27 cellular contexts compared by ENCODE assay signal in genomic region chr18:45611943-45612342, GRCh38. TPM values are rescaled to one million over a fixed set of nuclear protein-coding genes. Genes with fewer than 3 reads are reported as not detected.
DNase-seq lines count a peak whose midpoint lies in the region; ATAC-seq, FAIRE-seq and TF ChIP-seq lines count a peak whose summit lies in the region.
"Had no signal": no experiment of that assay in that cellular context is flagged by ENCODE, and none has a peak within 500 bp of the region (broad histone marks: within the 10 kb centered on the region; RNA-seq: fewer than 3 reads in every experiment).

No MANE protein-coding gene starts in this region.

- 0% methylated on average over 2 of the region's 2 CpGs for WGBS in K562 (ENCODE audit: insufficient coverage, low coverage, missing lambda C conversion rate)
- WGBS in testis, 2 donors: 41 to 63% methylated on average over 2 of the region's 2 CpGs

- TF ChIP-seq RAD21 in K562 (CRISPR knock-in tag; conservative IDR thresholded peaks at IDR 0.05 in 1 of 2, IDR thresholded peaks at IDR 0.05 in 1 of 2): no peak

- peak; percentile 64 for TF ChIP-seq EP300 in K562 (IDR thresholded peaks at IDR 0.05; ENCODE audit: low read length)

- no peaks in the 10 kb centered on the region for H3K79me2 ChIP-seq in K562 (ENCODE audit: control insufficient read depth, insufficient read depth, low read length)

- no peak for FAIRE-seq in K562 (lab: Jason Lieb, UNC)
- FAIRE-seq: A204.1, D721Med, GM12878, GM19239, H1 had no signal

- DNase-seq in left ventricle myocardium superior: no peak
- DNase-seq in Right ventricle myocardium superior: no peak
- peak in 3 of 4 experiments; percentile 9 to 18 (median 9) for DNase-seq in K562 (ENCODE audit: extremely low read depth in 1 of 4, low spot score in 3 of 4)
- DNase-seq in left colon: no peak
- DNase-seq in testis: peak; percentile 42
- no peak for DNase-seq in chondrocyte (ENCODE audit: low spot score)
- no peak for DNase-seq in NCI-H226
- DNase-seq: CD4-positive, CD25-positive, alpha-beta regulatory T cell; CD8-positive, alpha-beta T cell; DMS 273 treated with DMSO at 0.1 percent for 48 hours; DMS79; EL; GDM1; GM23248; H7; HCEC 1CT had no signal

- BruUV-seq in K562 (replicated peaks; lab: Mats Ljungman, UMichigan): no TSS peak

- TF ChIP-seq POLR2A in K562 (conservative IDR thresholded peaks at IDR 0.05) (no peak), testis (IDR thresholded peaks at IDR 0.05) (no peak)

- no peaks in the 10 kb centered on the region for H3K9me3 Mint-ChIP-seq in chondrocyte (ENCODE audit: low read depth)
- H3K9me3 Mint-ChIP-seq: CD4-positive, CD25-positive, alpha-beta regulatory T cell; CD8-positive, alpha-beta T cell had no signal

- intact Hi-C loops in left ventricle myocardium superior (cut with micrococcal nuclease): no loop called here
- intact Hi-C loops in Right ventricle myocardium superior (cut with DNase I): no loop called here
- intact Hi-C loops in K562 (cut with micrococcal nuclease): no loop called here
- intact Hi-C loops in left colon (cut with DNase I, micrococcal nuclease): no loop called here
- intact Hi-C loops in testis (cut with DNase I; ENCODE audit: low total_unique reads): no loop called here

- no peak overlapping the region for H3K9ac ChIP-seq in K562 (ENCODE audit: insufficient read depth in 1 of 2, low read depth in 2 of 2, low read length in 2 of 2)
- H3K9ac ChIP-seq: BLaER1, GM23248 had no signal

- no peak overlapping the region for H3K4me3 Mint-ChIP-seq in chondrocyte (ENCODE audit: unreplicated experiment)
- H3K4me3 Mint-ChIP-seq: B cell; CD4-positive, CD25-positive, alpha-beta regulatory T cell; CD8-positive, alpha-beta T cell had no signal

- CTCF ChIA-PET in K562 (lab: Yijun Ruan, JAX; ENCODE audit: low intra/inter-chr PET ratio): interaction anchor here (0.6 kb wide), 1 partner anchor 362 kb away, joined by 3 read pairs; no protein-coding TSS in a partner anchor

- no peak overlapping the region for H3K27ac Mint-ChIP-seq in chondrocyte (ENCODE audit: unreplicated experiment)
- H3K27ac Mint-ChIP-seq: B cell; CD4-positive, CD25-positive, alpha-beta regulatory T cell; CD8-positive, alpha-beta T cell had no signal

- no peaks in the 10 kb centered on the region for H3K9me1 ChIP-seq in K562 (ENCODE audit: control insufficient read depth, insufficient read depth, low read length)

- peaks cover 20% of the 10 kb centered on the region for H3K4me1 Mint-ChIP-seq in chondrocyte (ENCODE audit: low read depth)
- H3K4me1 Mint-ChIP-seq: B cell; CD4-positive, CD25-positive, alpha-beta regulatory T cell had no signal

- H3K36me3 Mint-ChIP-seq in chondrocyte (ENCODE audit: low read depth): no peaks in the 10 kb centered on the region
- H3K36me3 Mint-ChIP-seq: CD8-positive, alpha-beta T cell had no signal

- H3K27ac ChIP-seq in K562 (ENCODE audit: extremely low read depth, low read depth, low read length) (no peak overlapping the region), testis (no peak overlapping the region)
- H3K27ac ChIP-seq: 22Rv1, BLaER1, C4-2B, GM23248 had no signal

- H4K20me1 ChIP-seq in K562 (replicated peaks; ENCODE audit: control insufficient read depth, insufficient read depth, low read length): no peaks in the 10 kb centered on the region
- H4K20me1 ChIP-seq: BLaER1 had no signal

- H3K4me3 ChIP-seq in K562: no peak overlapping the region
- H3K4me3 ChIP-seq in testis: no peak overlapping the region
- H3K4me3 ChIP-seq: BLaER1, GM12878, GM23248 had no signal

- no peaks in the 10 kb centered on the region; a peak in 2 of 5 replicates for H3K4me1 ChIP-seq in K562 (replicated peaks in 1 of 2; ENCODE audit: control insufficient read depth in 2 of 2, insufficient read depth in 2 of 2, low read length in 2 of 2)
- peaks cover 3% of the 10 kb centered on the region for H3K4me1 ChIP-seq in testis

- H2AFZ ChIP-seq in K562 (ENCODE audit: low read depth, low read length): no peak overlapping the region
- H2AFZ ChIP-seq: GM23248 had no signal

- H3K27me3 ChIP-seq in K562 (ENCODE audit: control insufficient read depth in 2 of 2, insufficient read depth in 2 of 2, low read length in 2 of 2) (no peaks in the 10 kb centered on the region; a peak in 1 of 5 replicates), testis (no peaks in the 10 kb centered on the region)
- H3K27me3 ChIP-seq: BLaER1 had no signal

- in situ Hi-C loops in K562 (cut with MboI): no loop called here

- H3K27me3 Mint-ChIP-seq in chondrocyte (ENCODE audit: low read depth): peaks cover 5% of the 10 kb centered on the region

- peak; percentile 14 for ATAC-seq in left ventricle myocardium superior
- ATAC-seq in Right ventricle myocardium superior (ENCODE audit: poor library complexity): no peak
- peak; percentile 40; the same call in 2 of the 3 replicates for ATAC-seq in K562
- ATAC-seq in left colon: peak; percentile 24
- no peak for ATAC-seq in HG03457 (IDR thresholded peaks at IDR 0.05; ENCODE audit: unreplicated experiment)
- ATAC-seq: CD8-positive, alpha-beta T cell; GM12878 had no signal

- H3K36me3 ChIP-seq in K562 (ENCODE audit: control insufficient read depth, insufficient read depth, low read length): no peaks in the 10 kb centered on the region
- no peaks in the 10 kb centered on the region for H3K36me3 ChIP-seq in testis (ENCODE audit: low read depth, missing control alignments)
- H3K36me3 ChIP-seq: BLaER1 had no signal

- TF ChIP-seq CTCF in K562 (IDR thresholded peaks at IDR 0.05 in 2 of 3, conservative IDR thresholded peaks at IDR 0.05 in 1 of 3; ENCODE audit: insufficient read depth in 2 of 3, low read depth in 1 of 3, low read length in 3 of 3) (no peak), testis (IDR thresholded peaks at IDR 0.05) (no peak), chondrocyte (IDR thresholded peaks at IDR 0.05) (no peak)

- POLR2A ChIA-PET in K562 (lab: Yijun Ruan, JAX): interaction anchor here (1.0 kb wide), 1 partner anchor 504 kb away, joined by 3 read pairs; no protein-coding TSS in a partner anchor

- H3K9me3 ChIP-seq in K562 (replicated peaks; ENCODE audit: control insufficient read depth, insufficient read depth, low read depth, low read length): no peaks in the 10 kb centered on the region
- no peaks in the 10 kb centered on the region for H3K9me3 ChIP-seq in testis
- H3K9me3 ChIP-seq: BLaER1 had no signal

- H3K4me2 ChIP-seq in K562 (ENCODE audit: insufficient read depth, low read length): no peak overlapping the region
- H3K4me2 ChIP-seq: BLaER1 had no signal

TF ChIP-seq in K562, 482 proteins besides CTCF, POLR2A, EP300 and RAD21 (continues in another document):
- TF ChIP-seq FOSL1 (tag; conservative IDR thresholded peaks at IDR 0.05) (peak; percentile 64), BDP1 (IDR thresholded peaks at IDR 0.05; ENCODE audit: insufficient read depth, insufficient read length) (no peak), DIDO1 (tag; IDR thresholded peaks at IDR 0.05; ENCODE audit: low read depth) (no peak), MAX (CRISPR knock-in tag; IDR thresholded peaks at IDR 0.05) (no peak), NR2C1 (IDR thresholded peaks at IDR 0.05) (no peak), NR2C1 (tag; IDR thresholded peaks at IDR 0.05) (no peak), THAP7 (CRISPR knock-in tag; IDR thresholded peaks at IDR 0.05) (no peak)

RNA-seq across cellular contexts. Expression of gene SLC14A2, which starts 3.3 kb away (rescaled TPM):
- not detected for total RNA-seq in left ventricle myocardium superior
- total RNA-seq in Right ventricle myocardium superior: not detected
- total RNA-seq in K562 (2011; cell fraction: chromatin; rRNA removed; ENCODE audit: low replicate concordance): not detected in 2 replicates
- not detected in 2 replicates for total RNA-seq in K562 (2011; cell fraction: nucleolus; rRNA removed)
- not detected in 2 replicates for total RNA-seq in K562 (2011; cell fraction: nucleoplasm; rRNA removed)
- total RNA-seq in K562 (2014; rRNA removed): not detected in 2 replicates
- not detected in 2 replicates for total RNA-seq in K562 (2014; rRNA removed; fragmentation: Illumina TruSeq; extraction: Trizol)
- not detected in 2 replicates for total RNA-seq in K562 (2015; rRNA removed; fragmentation: Illumina TruSeq; extraction: Trizol)
- total RNA-seq in K562 (2021): not detected in 2 replicates
- polyA plus RNA-seq in K562 (2011; rRNA removed): not detected in 2 replicates
- 0.01 TPM in 1 of 2 replicates, not detected in the other for polyA plus RNA-seq in K562 (2011; cell fraction: cytosol; rRNA removed)
- not detected in 2 replicates for polyA plus RNA-seq in K562 (2011; cell fraction: nucleus; rRNA removed)
- polyA plus RNA-seq in K562 (2012): not detected in 2 replicates
- not detected in 2 replicates for polyA plus RNA-seq in K562 (2014; fragmentation: Illumina TruSeq; extraction: Trizol)
- not detected for polyA plus RNA-seq in K562 (2014; fragmentation: Nextera tagmentation; extraction: Ambion mirVana)
- polyA plus RNA-seq in K562 (2014; rRNA removed): not detected in 2 replicates
- polyA minus RNA-seq in K562 (2011; rRNA and poly(A)+ RNA removed): not detected in 2 replicates
- not detected in 2 replicates for polyA minus RNA-seq in K562 (2011; cell fraction: cytosol; rRNA and poly(A)+ RNA removed)
- not detected in 2 replicates for polyA minus RNA-seq in K562 (2011; cell fraction: nucleus; rRNA and poly(A)+ RNA removed)
- total RNA-seq in left colon: under 1 TPM in 1 of 2 donors, not detected in 1; 0.12 TPM
- 1 to 10 TPM; 1.4 to 2.4 TPM for total RNA-seq in testis
- polyA plus RNA-seq in testis (ENCODE audit: insufficient read depth, low read depth, low replicate concordance): 2.8 TPM
- not detected in 3 replicates for total RNA-seq in chondrocyte
- total RNA-seq: CD8-positive, alpha-beta T cell; H1; H7 had no signal
- polyA plus RNA-seq: AG04450, GM23248 had no signal

Comparison
In these comparisons a context has a peak if more than half of its experiments do, and no peak if none do; other contexts are left out.
1. ATAC-seq: peak in left ventricle myocardium superior (single experiment), K562 (single experiment) and left colon (single experiment); none in Right ventricle myocardium superior (single experiment) and HG03457 (single experiment).
2. DNase-seq: peak in K562 (3 of 4) and testis (single experiment); none in left ventricle myocardium superior (single experiment), Right ventricle myocardium superior (single experiment), left colon (0 of 2), chondrocyte (single experiment) and NCI-H226 (single experiment).